19 cellular contexts compared by ENCODE assay signal in the genomic region with DNA sequence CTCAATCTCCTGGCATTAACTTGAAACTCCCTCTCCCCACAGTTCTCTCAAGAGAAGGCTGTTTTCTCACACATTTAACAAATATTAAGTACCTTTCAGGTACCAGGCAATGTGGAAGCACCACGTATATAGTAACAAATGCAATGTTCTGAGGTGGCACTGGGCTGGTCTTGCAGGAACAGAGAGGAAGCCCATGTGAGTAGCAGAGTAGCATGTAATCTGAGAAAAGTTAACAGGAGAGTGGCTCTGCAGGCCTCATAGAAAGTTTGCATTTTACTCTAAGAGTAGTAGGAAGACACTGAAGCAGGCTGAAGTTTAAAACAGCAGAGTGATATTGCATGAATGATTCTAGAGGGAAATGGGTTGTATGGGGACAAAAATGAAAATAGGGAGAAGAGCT.
"Had no signal": no experiment of that assay in that cellular context is flagged by ENCODE, and none has a peak within 500 bp of the region (broad histone marks: within the 10 kb centered on the region; RNA-seq: fewer than 3 reads in every experiment).

No MANE protein-coding gene starts in this region.

- H3K36me3 ChIP-seq: adrenal gland, gastrocnemius medialis, suprapubic skin had no signal

- H3K4me3 ChIP-seq: adrenal gland, gastrocnemius medialis, suprapubic skin had no signal

- H3K27me3 ChIP-seq: adrenal gland, gastrocnemius medialis, suprapubic skin had no signal

- H3K9me3 Mint-ChIP-seq: activated T-helper 17 cell treated with anti-CD3 and anti-CD28 coated beads, Interleukin-2, amount 50 U/mL, for 72 hours; central memory CD8-positive, alpha-beta T cell; naive thymus-derived CD4-positive, alpha-beta T cell; type B pancreatic cell had no signal

- DNase-seq: activated CD4-positive, alpha-beta T cell treated with anti-CD3 and anti-CD28 coated beads, Interleukin-2, amount 50 U/mL, for 1 hour; activated naive CD4-positive, alpha-beta T cell treated with anti-CD3 and anti-CD28 coated beads, Interleukin-2, amount 50 U/mL, for 16 hours; activated T-cell treated with anti-CD3 and anti-CD28 coated beads for 4 hours; adrenal gland; cortex of kidney; effector memory CD4-positive, alpha-beta T cell; gastrocnemius medialis; kidney glomerular epithelial cell; naive thymus-derived CD4-positive, alpha-beta T cell; occipital lobe; stimulated activated CD4-positive, alpha-beta T cell treated with anti-CD3 and anti-CD28 coated beads, Interleukin-12 subunit alpha, Interleukin-12 subunit beta, amount 100 ng/mL, for 4 hours; stimulated activated naive CD8-positive, alpha-beta T cell treated with anti-CD3 and anti-CD28 coated beads, Interleukin-15, Interleukin-2, amounts not matched to agents 100 U/mL and 50 U/mL, for 24 hours; T-helper 2 cell had no signal

- ATAC-seq: activated T-helper 17 cell treated with anti-CD3 and anti-CD28 coated beads, Interleukin-2, amount 50 U/mL, for 72 hours; gastrocnemius medialis; naive thymus-derived CD4-positive, alpha-beta T cell; sciatic nerve; stimulated activated naive CD8-positive, alpha-beta T cell treated with anti-CD3 and anti-CD28 coated beads, Interleukin-15, Interleukin-2, amounts not matched to agents 100 U/mL and 50 U/mL, for 24 hours had no signal

- H3K9me3 ChIP-seq: adrenal gland, gastrocnemius medialis, suprapubic skin had no signal

- H3K4me3 Mint-ChIP-seq: activated T-helper 17 cell treated with anti-CD3 and anti-CD28 coated beads, Interleukin-2, amount 50 U/mL, for 72 hours; central memory CD8-positive, alpha-beta T cell; naive thymus-derived CD4-positive, alpha-beta T cell; type B pancreatic cell had no signal

- H3K4me1 Mint-ChIP-seq: activated T-helper 17 cell treated with anti-CD3 and anti-CD28 coated beads, Interleukin-2, amount 50 U/mL, for 72 hours; central memory CD8-positive, alpha-beta T cell had no signal

- H3K27ac Mint-ChIP-seq: activated T-helper 17 cell treated with anti-CD3 and anti-CD28 coated beads, Interleukin-2, amount 50 U/mL, for 72 hours; naive thymus-derived CD4-positive, alpha-beta T cell; type B pancreatic cell had no signal

- H3K4me1 ChIP-seq: adrenal gland, gastrocnemius medialis, suprapubic skin had no signal

- H3K36me3 Mint-ChIP-seq: type B pancreatic cell had no signal

- H3K27ac ChIP-seq: adrenal gland, epithelial cell of prostate, gastrocnemius medialis, suprapubic skin had no signal

- H3K27me3 Mint-ChIP-seq: activated T-helper 17 cell treated with anti-CD3 and anti-CD28 coated beads, Interleukin-2, amount 50 U/mL, for 72 hours; central memory CD8-positive, alpha-beta T cell; naive thymus-derived CD4-positive, alpha-beta T cell; type B pancreatic cell had no signal
